In the genomic region with DNA sequence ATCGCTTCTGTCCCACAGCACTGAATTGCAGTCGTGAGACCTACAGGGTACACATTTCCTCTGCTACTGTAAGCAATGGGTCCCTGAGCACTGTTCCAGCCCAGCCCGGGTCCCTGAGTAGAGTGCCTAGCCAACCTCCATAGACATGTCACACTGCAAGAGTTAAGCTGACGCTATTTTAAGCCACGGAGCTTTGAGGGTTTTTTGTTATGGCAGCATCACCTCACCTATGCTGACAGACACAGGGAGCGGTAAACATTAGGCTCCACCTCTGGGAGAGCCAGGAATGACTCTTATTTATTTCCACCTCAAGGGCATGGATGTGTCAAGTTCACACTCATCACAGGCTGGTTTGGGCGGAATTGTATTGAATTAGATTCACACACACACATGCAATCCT, we compare ENCODE assay signal across 10 cellular contexts. TPM values are rescaled to one million over a fixed set of nuclear protein-coding genes. Genes with fewer than 3 reads are reported as not detected.
"Had no signal": no experiment of that assay in that cellular context is flagged by ENCODE, and none has a peak within 500 bp of the region (broad histone marks: within the 10 kb centered on the region; RNA-seq: fewer than 3 reads in every experiment).

No MANE protein-coding gene starts in this region.

- H3K9ac ChIP-seq: GM23248, KMS-11 had no signal

- H3K4me1 ChIP-seq: HAP-1 had no signal

- H3K9me3 ChIP-seq: HAP-1 had no signal

- H3K4me3 ChIP-seq: GM23248, HAP-1 had no signal

- H3K27ac ChIP-seq: GM23248, KMS-11 had no signal

- H3K36me3 ChIP-seq: HAP-1 had no signal

- DNase-seq: GM23248, GOT3, H7, HFFc6, KBM-7 had no signal

- H3K4me2 ChIP-seq: KMS-11 had no signal

- H2AFZ ChIP-seq: GM23248 had no signal

- ATAC-seq: HCT116 had no signal

RNA-seq across cellular contexts. Expression of a gene that starts 45.1 kb away (rescaled TPM):
- total RNA-seq: H4, HT-29 had no signal
